8 cellular contexts compared by ENCODE assay signal in genomic region chr1:40951943-40952743, GRCh38. TPM values are rescaled to one million over a fixed set of nuclear protein-coding genes. Genes with fewer than 3 reads are reported as not detected.
DNase-seq lines count a peak whose midpoint lies in the region; ATAC-seq and TF ChIP-seq lines count a peak whose summit lies in the region.

No MANE protein-coding gene starts in this region.

- peaks cover 5% of the 10 kb centered on the region for H3K27me3 Mint-ChIP-seq in WTC11 (ENCODE audit: low read depth)

- ATAC-seq in WTC11 (peak; percentile 83), left lobe of liver (peak; percentile 97), GM21423 (IDR thresholded peaks at IDR 0.05; ENCODE audit: unreplicated experiment) (no peak)

- H3K4me3 Mint-ChIP-seq in WTC11 = no peak overlapping the region

- no peaks in the 10 kb centered on the region for H3K36me3 Mint-ChIP-seq in WTC11

- TF ChIP-seq CTCF in WTC11 (IDR thresholded peaks at IDR 0.05) = peak; percentile 92

- no peak overlapping the region for H3K27ac ChIP-seq in caudate nucleus (ENCODE audit: low read depth, low read length)

- peaks cover 15% of the 10 kb centered on the region for H3K4me1 Mint-ChIP-seq in WTC11

- POLR2A ChIA-PET in WTC11 (lab: Charles Lee) = interaction anchor here (1.1 to 5.8 kb wide), 2 partner anchors 90 to 261 kb away, joined by 3 to 46 read pairs; partner anchors contain the start of genes CITED4 and NFYC

- DNase-seq in NOMO-1 treated with DMSO at 0.1 percent for 48 hours (lab: John Stamatoyannopoulos, UW; ENCODE audit: unreplicated experiment) = peak; percentile 40
- DNase-seq in NOMO-1 treated with dmso at 0.1 percent for 144 hours (lab: John Stamatoyannopoulos, UW; ENCODE audit: unreplicated experiment) = no peak
- DNase-seq in NCI-H2081 treated with DMSO at 0.1 percent for 48 hours (lab: John Stamatoyannopoulos, UW) = peak; percentile 55
- DNase-seq in WTC11 (ENCODE audit: low spot score) = peak; percentile 91
- DNase-seq in caudate nucleus (lab: John Stamatoyannopoulos, UW) = peak in 54 of 61 donors; percentile 10 to 69 (median 37)
- peak; percentile 83 for DNase-seq in left lobe of liver (ENCODE audit: low spot score)
- peak; percentile 39 to 42 for DNase-seq in stimulated activated CD4-positive, alpha-beta T cell treated with anti-CD3 and anti-CD28 coated beads, Interleukin-4, amount 100 ng/mL, for 48 hours (ENCODE audit: low read depth in 2 of 2)

- H3K27ac Mint-ChIP-seq in WTC11 = no peak overlapping the region

- CTCF ChIA-PET in WTC11 (lab: Charles Lee) = interaction anchor here (0.5 to 11.3 kb wide), 41 partner anchors 9 to 444 kb away, joined by 3 to 515 read pairs (median 4); partner anchors contain the start of genes CITED4, CTPS1, EXO5 and NFYC

- H3K9me3 Mint-ChIP-seq in WTC11 = no peaks in the 10 kb centered on the region

TF ChIP-seq in WTC11, 78 proteins besides CTCF, POLR2A, EP300 and RAD21:
- TF ChIP-seq ATF2 (CRISPR knock-in tag; IDR thresholded peaks at IDR 0.05; ENCODE audit: borderline replicate concordance, low read depth) (no peak), CREM (CRISPR knock-in tag; IDR thresholded peaks at IDR 0.05) (0 out of 2 replicates have a peak, but pooled peaks have one; percentile 19), ETV6 (CRISPR knock-in tag; IDR thresholded peaks at IDR 0.05) (peak; percentile 73; the same call in 1 of the 2 replicates), MAX (CRISPR knock-in tag; IDR thresholded peaks at IDR 0.05) (peak; percentile 63), HMGA2 (CRISPR knock-in tag; IDR thresholded peaks at IDR 0.05) (no peak), ZNF532 (CRISPR knock-in tag; IDR thresholded peaks at IDR 0.05; ENCODE audit: borderline replicate concordance) (no peak), NR1H2 (CRISPR knock-in tag; IDR thresholded peaks at IDR 0.05) (no peak), ZNF423 (CRISPR knock-in tag; IDR thresholded peaks at IDR 0.05) (peak; percentile 40; the same call in 1 of the 2 replicates), NFYB (CRISPR knock-in tag; conservative IDR thresholded peaks at IDR 0.05; ENCODE audit: low read depth) (no peak)

RNA-seq across cellular contexts. Expression of gene CTPS1, which starts 27.4 kb away (rescaled TPM):
- total RNA-seq in WTC11 (2021) (65.7 to 73.4 TPM (median 65.8 TPM) in 3 replicates), left lobe of liver (35.6 TPM)
